ENCODE assay signal across 16 cellular contexts in the genomic region with DNA sequence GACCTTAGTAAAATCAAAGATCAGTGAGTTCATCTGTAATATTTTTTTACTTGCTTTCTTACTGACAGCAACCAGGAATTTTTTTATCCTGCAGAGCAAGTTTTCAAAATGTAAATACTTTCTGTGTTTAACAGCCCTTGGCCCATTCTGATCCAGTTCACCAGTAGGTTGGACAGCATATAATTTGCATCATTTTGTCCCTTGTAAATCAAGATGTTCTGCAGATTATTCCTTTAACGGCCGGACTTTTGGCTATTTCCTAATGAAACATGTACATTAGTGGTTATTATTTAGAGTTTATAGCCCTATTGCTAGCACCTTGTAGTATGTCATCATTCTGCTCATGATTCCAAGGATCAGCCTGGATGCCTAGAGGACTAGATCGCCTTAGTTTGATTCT. TPM values are rescaled to one million over a fixed set of nuclear protein-coding genes. Genes with fewer than 3 reads are reported as not detected.
DNase-seq lines count a peak whose midpoint lies in the region; ATAC-seq, FAIRE-seq and TF ChIP-seq lines count a peak whose summit lies in the region.
"Not testable (repeated sequence)": the region's sequence is repeated elsewhere in the genome, so short reads cannot be mapped to it uniquely, and the experiment has no call there.
"Had no signal": no experiment of that assay in that cellular context is flagged by ENCODE, and none has a peak within 500 bp of the region (broad histone marks: within the 10 kb centered on the region; RNA-seq: fewer than 3 reads in every experiment).

No MANE protein-coding gene starts in this region.

- H3K4me1 Mint-ChIP-seq in astrocyte (ENCODE audit: low read depth, unreplicated experiment): not testable (repeated sequence)

- TF ChIP-seq CTCF in A549 (IDR thresholded peaks at IDR 0.05); LNCaP clone FGC (IDR thresholded peaks at IDR 0.05; ENCODE audit: control insufficient read depth, extremely low read depth, insufficient read depth); astrocyte (IDR thresholded peaks at IDR 0.05; ENCODE audit: insufficient read depth, low read depth, low read length); HepG2 (CRISPR knock-in tag; IDR thresholded peaks at IDR 0.05): not testable (repeated sequence)

- H3K27me3 ChIP-seq in astrocyte (ENCODE audit: insufficient read depth, low read length); HepG2 (ENCODE audit: control insufficient read depth in 1 of 2, insufficient read depth in 2 of 2, low read length in 2 of 2): not testable (repeated sequence)

- CTCF ChIA-PET in A549 (lab: Yijun Ruan, JAX); HepG2 (lab: Yijun Ruan, JAX; ENCODE audit: low intra/inter-chr PET ratio, low total read pairs): not testable (repeated sequence)

- H3K9me3 ChIP-seq in A549; astrocyte (ENCODE audit: insufficient read depth, low read depth, low read length); HepG2 (ENCODE audit: low read length): not testable (repeated sequence)

- H3K27me3 Mint-ChIP-seq in astrocyte (ENCODE audit: low read depth, unreplicated experiment): not testable (repeated sequence)

- H3K4me3 ChIP-seq in A549; LNCaP clone FGC (ENCODE audit: low read depth, low read length); astrocyte (ENCODE audit: insufficient read depth, low read depth, low read length); HepG2 (replicated peaks in 1 of 3; ENCODE audit: insufficient read depth in 1 of 3, low read depth in 2 of 3, low read length in 3 of 3): not testable (repeated sequence)

- H3K79me2 ChIP-seq in astrocyte (ENCODE audit: insufficient read depth, low read length); HepG2 (ENCODE audit: insufficient read depth, low read length): not testable (repeated sequence)

- TF ChIP-seq EP300 in A549 (IDR thresholded peaks at IDR 0.05); HepG2 (IDR thresholded peaks at IDR 0.05; ENCODE audit: low read depth in 2 of 2, low read length in 2 of 2); HepG2 (CRISPR knock-in tag; IDR thresholded peaks at IDR 0.05; ENCODE audit: borderline replicate concordance): not testable (repeated sequence)

- not testable (repeated sequence) for H3K27ac ChIP-seq in A549; astrocyte (ENCODE audit: low read depth, low read length); HepG2 (ENCODE audit: extremely low read length, insufficient read depth, low read length)

- WGBS in A549 (ENCODE audit: missing lambda C conversion rate): 5% methylated on average over 3 of the region's 3 CpGs
- WGBS in HepG2 (ENCODE audit: low lambda C conversion rate): 17% methylated on average over 3 of the region's 3 CpGs

- H3K27ac Mint-ChIP-seq in astrocyte (ENCODE audit: unreplicated experiment): not testable (repeated sequence)

- intact Hi-C loops in HepG2 (cut with micrococcal nuclease; ENCODE audit: unreplicated experiment): not testable (repeated sequence)

- POLR2A ChIA-PET in A549 (lab: Yijun Ruan, JAX); HepG2 (lab: Yijun Ruan, JAX): not testable (repeated sequence)

- not testable (repeated sequence) for H3K9ac ChIP-seq in astrocyte (ENCODE audit: low read length); HepG2 (ENCODE audit: insufficient read depth, low read depth, low read length)

- not testable (repeated sequence) for H4K20me1 ChIP-seq in astrocyte (ENCODE audit: insufficient read depth, low read length); HepG2 (ENCODE audit: insufficient read depth, low read length)

- ATAC-seq in A549, HepG2: not testable (repeated sequence)

- H2AFZ ChIP-seq in astrocyte (ENCODE audit: low read depth, low read length); HepG2 (ENCODE audit: low read length): not testable (repeated sequence)

- not testable (repeated sequence) for BruUV-seq in HepG2 (replicated peaks; lab: Mats Ljungman, UMichigan)

- not testable (repeated sequence) for H3K9me3 Mint-ChIP-seq in astrocyte (ENCODE audit: unreplicated experiment)

- not testable (repeated sequence) for H3K36me3 Mint-ChIP-seq in astrocyte (ENCODE audit: low read depth, unreplicated experiment)

- not testable (repeated sequence) for H3K36me3 ChIP-seq in astrocyte (ENCODE audit: insufficient read depth, low read length); HepG2 (replicated peaks in 1 of 2; ENCODE audit: control insufficient read depth in 1 of 2, insufficient read depth in 2 of 2, low read length in 2 of 2)

- not testable (repeated sequence) for H3K4me2 ChIP-seq in A549; astrocyte (ENCODE audit: low read length); HepG2 (ENCODE audit: low read depth, low read length)

- not testable (repeated sequence) for DNase-seq in A549 (ENCODE audit: low read depth in 1 of 2, low spot score in 1 of 2); GM18507 (ENCODE audit: extremely low spot score, insufficient read length, low read depth); H54 (ENCODE audit: insufficient read length, low spot score); astrocyte (ENCODE audit: low read depth); HepG2 (ENCODE audit: low spot score)
- peak; percentile 91 for DNase-seq in LNCaP clone FGC (ENCODE audit: low read depth)

- TF ChIP-seq POLR2A in A549 (IDR thresholded peaks at IDR 0.05; ENCODE audit: low read length); H54 (IDR thresholded peaks at IDR 0.05; ENCODE audit: low read depth, low read length); HepG2 (IDR thresholded peaks at IDR 0.05; ENCODE audit: insufficient read depth in 1 of 2, low read depth in 2 of 2, low read length in 2 of 2): not testable (repeated sequence)

- in situ Hi-C loops in HepG2 (cut with HindIII; ENCODE audit: extremely low pct_ligation_motif_present, low pct_unique_long_range_greater_than_20kb): not testable (repeated sequence)

- not testable (repeated sequence) for TF ChIP-seq RAD21 in A549 (conservative IDR thresholded peaks at IDR 0.05 in 1 of 2, IDR thresholded peaks at IDR 0.05 in 1 of 2); HepG2 (CRISPR knock-in tag; IDR thresholded peaks at IDR 0.05)

- FAIRE-seq in A549 (lab: Jason Lieb, UNC) (peak; percentile 93), GM18507 (lab: Jason Lieb, UNC) (peak; percentile 15), H54 (lab: Jason Lieb, UNC) (peak; percentile 23), astrocyte (lab: Jason Lieb, UNC) (peak; percentile 91), colon (lab: Jason Lieb, UNC) (peak; percentile 47), HepG2 (lab: Jason Lieb, UNC) (peak; percentile 28)

- not testable (repeated sequence) for H3K4me3 Mint-ChIP-seq in astrocyte (ENCODE audit: unreplicated experiment)

- not testable (repeated sequence) for H3K4me1 ChIP-seq in A549; astrocyte (ENCODE audit: insufficient read depth, low read length); HepG2 (ENCODE audit: insufficient read depth, low read length)

RNA-seq across cellular contexts. Expression of gene OR9G1, which starts 7.7 kb away (rescaled TPM):
- polyA plus RNA-seq in A549 (2011; rRNA removed) (not detected in 2 replicates), A549 (2017; fragmentation: RNase III; extraction: RNeasy Plus Mini Kit Qiagen cat#74134 plus additional on column Dnase treatment) (not detected in 3 replicates), HepG2 (2011; rRNA removed) (not detected in 2 replicates)
- polyA plus RNA-seq in A549 (2012; cell fraction: cytosol; rRNA removed): not detected in 2 replicates
- polyA plus RNA-seq in A549 (2012; cell fraction: nucleus; rRNA removed): not detected in 2 replicates
- polyA minus RNA-seq in A549 (2011; rRNA and poly(A)+ RNA removed): not detected in 2 replicates
- total RNA-seq in astrocyte (not detected in 2 replicates), HepG2 (2016; rRNA removed; fragmentation: Illumina TruSeq; extraction: Trizol) (not detected in 2 replicates)
- not detected in 2 replicates for total RNA-seq in HepG2 (2016; cell fraction: cytosol; rRNA removed; fragmentation: Illumina TruSeq; extraction: Trizol; ENCODE audit: low read depth)
- not detected in 2 replicates for total RNA-seq in HepG2 (2016; cell fraction: insoluble cytoplasmic fraction; rRNA removed; fragmentation: Illumina TruSeq; extraction: Trizol)
- total RNA-seq in HepG2 (2016; cell fraction: membrane; rRNA removed; fragmentation: Illumina TruSeq; extraction: Trizol): not detected in 2 replicates
- total RNA-seq in HepG2 (2016; cell fraction: nucleus; rRNA removed; fragmentation: Illumina TruSeq; extraction: Trizol): not detected in 2 replicates
- not detected in 2 replicates for polyA plus RNA-seq in HepG2 (2011; cell fraction: cytosol; rRNA removed)
- polyA plus RNA-seq in HepG2 (2011; cell fraction: nucleus; rRNA removed): not detected in 2 replicates
- not detected in 2 replicates for polyA plus RNA-seq in HepG2 (2012)
- polyA plus RNA-seq in HepG2 (2016; cell fraction: cytosol; fragmentation: Illumina TruSeq; extraction: Trizol; ENCODE audit: low read depth): not detected in 2 replicates
- not detected in 2 replicates for polyA plus RNA-seq in HepG2 (2016; cell fraction: insoluble cytoplasmic fraction; fragmentation: Illumina TruSeq; extraction: Trizol; ENCODE audit: low read depth)
- polyA plus RNA-seq in HepG2 (2016; cell fraction: membrane; fragmentation: Illumina TruSeq; extraction: Trizol; ENCODE audit: low read depth): not detected in 2 replicates
- not detected in 2 replicates for polyA plus RNA-seq in HepG2 (2016; cell fraction: nucleus; fragmentation: Illumina TruSeq; extraction: Trizol; ENCODE audit: insufficient read depth, low read depth)
- not detected in 2 replicates for polyA minus RNA-seq in HepG2 (2011; rRNA and poly(A)+ RNA removed; ENCODE audit: low replicate concordance)
- not detected in 2 replicates for polyA minus RNA-seq in HepG2 (2011; cell fraction: cytosol; rRNA and poly(A)+ RNA removed)
- polyA minus RNA-seq in HepG2 (2011; cell fraction: nucleus; rRNA and poly(A)+ RNA removed): not detected in 2 replicates
- total RNA-seq: A172; A673; CD4-positive, alpha-beta memory T cell; CD4-positive, CD25-positive, alpha-beta regulatory T cell; CD8-positive, alpha-beta memory T cell; Daoy; G401 had no signal
- polyA plus RNA-seq: AG04450; CD14-positive monocyte; CD4-positive, alpha-beta memory T cell; CD4-positive, CD25-positive, alpha-beta regulatory T cell; CD8-positive, alpha-beta memory T cell had no signal

RNA-seq across cellular contexts. Expression of gene OR5AR1, which starts 27.7 kb away (rescaled TPM):
- polyA plus RNA-seq in A549 (2011; rRNA removed) (not detected in 2 replicates), A549 (2017; fragmentation: RNase III; extraction: RNeasy Plus Mini Kit Qiagen cat#74134 plus additional on column Dnase treatment) (not detected in 3 replicates), HepG2 (2011; rRNA removed) (not detected in 2 replicates)
- polyA plus RNA-seq in A549 (2012; cell fraction: cytosol; rRNA removed): not detected in 2 replicates
- not detected in 2 replicates for polyA plus RNA-seq in A549 (2012; cell fraction: nucleus; rRNA removed)
- not detected in 2 replicates for polyA minus RNA-seq in A549 (2011; rRNA and poly(A)+ RNA removed)
- total RNA-seq in astrocyte (not detected in 2 replicates), HepG2 (2016; rRNA removed; fragmentation: Illumina TruSeq; extraction: Trizol) (not detected in 2 replicates)
- not detected in 2 replicates for total RNA-seq in HepG2 (2016; cell fraction: cytosol; rRNA removed; fragmentation: Illumina TruSeq; extraction: Trizol; ENCODE audit: low read depth)
- not detected in 2 replicates for total RNA-seq in HepG2 (2016; cell fraction: insoluble cytoplasmic fraction; rRNA removed; fragmentation: Illumina TruSeq; extraction: Trizol)
- not detected in 2 replicates for total RNA-seq in HepG2 (2016; cell fraction: membrane; rRNA removed; fragmentation: Illumina TruSeq; extraction: Trizol)
- not detected in 2 replicates for total RNA-seq in HepG2 (2016; cell fraction: nucleus; rRNA removed; fragmentation: Illumina TruSeq; extraction: Trizol)
- not detected in 2 replicates for polyA plus RNA-seq in HepG2 (2011; cell fraction: cytosol; rRNA removed)
- polyA plus RNA-seq in HepG2 (2011; cell fraction: nucleus; rRNA removed): not detected in 2 replicates
- not detected in 2 replicates for polyA plus RNA-seq in HepG2 (2012)
- not detected in 2 replicates for polyA plus RNA-seq in HepG2 (2016; cell fraction: cytosol; fragmentation: Illumina TruSeq; extraction: Trizol; ENCODE audit: low read depth)
- not detected in 2 replicates for polyA plus RNA-seq in HepG2 (2016; cell fraction: insoluble cytoplasmic fraction; fragmentation: Illumina TruSeq; extraction: Trizol; ENCODE audit: low read depth)
- not detected in 2 replicates for polyA plus RNA-seq in HepG2 (2016; cell fraction: membrane; fragmentation: Illumina TruSeq; extraction: Trizol; ENCODE audit: low read depth)
- not detected in 2 replicates for polyA plus RNA-seq in HepG2 (2016; cell fraction: nucleus; fragmentation: Illumina TruSeq; extraction: Trizol; ENCODE audit: insufficient read depth, low read depth)
- polyA minus RNA-seq in HepG2 (2011; rRNA and poly(A)+ RNA removed; ENCODE audit: low replicate concordance): not detected in 2 replicates
- polyA minus RNA-seq in HepG2 (2011; cell fraction: cytosol; rRNA and poly(A)+ RNA removed): not detected in 2 replicates
- not detected in 2 replicates for polyA minus RNA-seq in HepG2 (2011; cell fraction: nucleus; rRNA and poly(A)+ RNA removed)
- total RNA-seq: A172; A673; CD4-positive, alpha-beta memory T cell; CD4-positive, CD25-positive, alpha-beta regulatory T cell; CD8-positive, alpha-beta memory T cell; Daoy; G401 had no signal
- polyA plus RNA-seq: AG04450; CD14-positive monocyte; CD4-positive, alpha-beta memory T cell; CD4-positive, CD25-positive, alpha-beta regulatory T cell; CD8-positive, alpha-beta memory T cell had no signal

RNA-seq across cellular contexts. Expression of gene OR5AP2, which starts 48.9 kb away (rescaled TPM):
- not detected in 2 replicates for polyA plus RNA-seq in A549 (2011; rRNA removed)
- not detected in 2 replicates for polyA plus RNA-seq in A549 (2012; cell fraction: cytosol; rRNA removed)
- not detected in 2 replicates for polyA plus RNA-seq in A549 (2012; cell fraction: nucleus; rRNA removed)
- polyA plus RNA-seq in A549 (2017; fragmentation: RNase III; extraction: RNeasy Plus Mini Kit Qiagen cat#74134 plus additional on column Dnase treatment): not detected in 3 replicates
- not detected in 2 replicates for polyA minus RNA-seq in A549 (2011; rRNA and poly(A)+ RNA removed)
- total RNA-seq in astrocyte: not detected in 2 replicates
- not detected in 2 replicates for total RNA-seq in HepG2 (2016; rRNA removed; fragmentation: Illumina TruSeq; extraction: Trizol)
- total RNA-seq in HepG2 (2016; cell fraction: cytosol; rRNA removed; fragmentation: Illumina TruSeq; extraction: Trizol; ENCODE audit: low read depth): not detected in 2 replicates
- total RNA-seq in HepG2 (2016; cell fraction: insoluble cytoplasmic fraction; rRNA removed; fragmentation: Illumina TruSeq; extraction: Trizol): not detected in 2 replicates
- total RNA-seq in HepG2 (2016; cell fraction: membrane; rRNA removed; fragmentation: Illumina TruSeq; extraction: Trizol): not detected in 2 replicates
- not detected in 2 replicates for total RNA-seq in HepG2 (2016; cell fraction: nucleus; rRNA removed; fragmentation: Illumina TruSeq; extraction: Trizol)
- not detected in 2 replicates for polyA plus RNA-seq in HepG2 (2011; rRNA removed)
- not detected in 2 replicates for polyA plus RNA-seq in HepG2 (2011; cell fraction: cytosol; rRNA removed)
- not detected in 2 replicates for polyA plus RNA-seq in HepG2 (2011; cell fraction: nucleus; rRNA removed)
- polyA plus RNA-seq in HepG2 (2012): not detected in 2 replicates
- not detected in 2 replicates for polyA plus RNA-seq in HepG2 (2016; cell fraction: cytosol; fragmentation: Illumina TruSeq; extraction: Trizol; ENCODE audit: low read depth)
- polyA plus RNA-seq in HepG2 (2016; cell fraction: insoluble cytoplasmic fraction; fragmentation: Illumina TruSeq; extraction: Trizol; ENCODE audit: low read depth): not detected in 2 replicates
- not detected in 2 replicates for polyA plus RNA-seq in HepG2 (2016; cell fraction: membrane; fragmentation: Illumina TruSeq; extraction: Trizol; ENCODE audit: low read depth)
- polyA plus RNA-seq in HepG2 (2016; cell fraction: nucleus; fragmentation: Illumina TruSeq; extraction: Trizol; ENCODE audit: insufficient read depth, low read depth): not detected in 2 replicates
- polyA minus RNA-seq in HepG2 (2011; rRNA and poly(A)+ RNA removed; ENCODE audit: low replicate concordance): not detected in 2 replicates
- polyA minus RNA-seq in HepG2 (2011; cell fraction: cytosol; rRNA and poly(A)+ RNA removed): not detected in 2 replicates
- not detected in 2 replicates for polyA minus RNA-seq in HepG2 (2011; cell fraction: nucleus; rRNA and poly(A)+ RNA removed)
- total RNA-seq: A172; A673; CD4-positive, alpha-beta memory T cell; CD4-positive, CD25-positive, alpha-beta regulatory T cell; CD8-positive, alpha-beta memory T cell; Daoy; G401 had no signal
- polyA plus RNA-seq: AG04450; CD14-positive monocyte; CD4-positive, alpha-beta memory T cell; CD4-positive, CD25-positive, alpha-beta regulatory T cell; CD8-positive, alpha-beta memory T cell had no signal

RNA-seq across cellular contexts. Expression of gene OR9G4, which starts 57.3 kb away (rescaled TPM):
- polyA plus RNA-seq in A549 (2011; rRNA removed) (not detected in 2 replicates), A549 (2017; fragmentation: RNase III; extraction: RNeasy Plus Mini Kit Qiagen cat#74134 plus additional on column Dnase treatment) (not detected in 3 replicates), HepG2 (2011; rRNA removed) (not detected in 2 replicates)
- not detected in 2 replicates for polyA plus RNA-seq in A549 (2012; cell fraction: cytosol; rRNA removed)
- not detected in 2 replicates for polyA plus RNA-seq in A549 (2012; cell fraction: nucleus; rRNA removed)
- not detected in 2 replicates for polyA minus RNA-seq in A549 (2011; rRNA and poly(A)+ RNA removed)
- total RNA-seq in astrocyte (not detected in 2 replicates), HepG2 (2016; rRNA removed; fragmentation: Illumina TruSeq; extraction: Trizol) (not detected in 2 replicates)
- total RNA-seq in HepG2 (2016; cell fraction: cytosol; rRNA removed; fragmentation: Illumina TruSeq; extraction: Trizol; ENCODE audit: low read depth): not detected in 2 replicates
- total RNA-seq in HepG2 (2016; cell fraction: insoluble cytoplasmic fraction; rRNA removed; fragmentation: Illumina TruSeq; extraction: Trizol): not detected in 2 replicates
- total RNA-seq in HepG2 (2016; cell fraction: membrane; rRNA removed; fragmentation: Illumina TruSeq; extraction: Trizol): not detected in 2 replicates
- total RNA-seq in HepG2 (2016; cell fraction: nucleus; rRNA removed; fragmentation: Illumina TruSeq; extraction: Trizol): not detected in 2 replicates
- not detected in 2 replicates for polyA plus RNA-seq in HepG2 (2011; cell fraction: cytosol; rRNA removed)
- polyA plus RNA-seq in HepG2 (2011; cell fraction: nucleus; rRNA removed): not detected in 2 replicates
- polyA plus RNA-seq in HepG2 (2012): not detected in 2 replicates
- not detected in 2 replicates for polyA plus RNA-seq in HepG2 (2016; cell fraction: cytosol; fragmentation: Illumina TruSeq; extraction: Trizol; ENCODE audit: low read depth)
- polyA plus RNA-seq in HepG2 (2016; cell fraction: insoluble cytoplasmic fraction; fragmentation: Illumina TruSeq; extraction: Trizol; ENCODE audit: low read depth): not detected in 2 replicates
- not detected in 2 replicates for polyA plus RNA-seq in HepG2 (2016; cell fraction: membrane; fragmentation: Illumina TruSeq; extraction: Trizol; ENCODE audit: low read depth)
- polyA plus RNA-seq in HepG2 (2016; cell fraction: nucleus; fragmentation: Illumina TruSeq; extraction: Trizol; ENCODE audit: insufficient read depth, low read depth): not detected in 2 replicates
- polyA minus RNA-seq in HepG2 (2011; rRNA and poly(A)+ RNA removed; ENCODE audit: low replicate concordance): not detected in 2 replicates
- not detected in 2 replicates for polyA minus RNA-seq in HepG2 (2011; cell fraction: cytosol; rRNA and poly(A)+ RNA removed)
- polyA minus RNA-seq in HepG2 (2011; cell fraction: nucleus; rRNA and poly(A)+ RNA removed): not detected in 2 replicates
- total RNA-seq: A172; A673; CD4-positive, alpha-beta memory T cell; CD4-positive, CD25-positive, alpha-beta regulatory T cell; CD8-positive, alpha-beta memory T cell; Daoy; G401 had no signal
- polyA plus RNA-seq: AG04450; CD14-positive monocyte; CD4-positive, alpha-beta memory T cell; CD4-positive, CD25-positive, alpha-beta regulatory T cell; CD8-positive, alpha-beta memory T cell had no signal
